Comparison of ENCODE assay signal across 20 cellular contexts in the genomic region with DNA sequence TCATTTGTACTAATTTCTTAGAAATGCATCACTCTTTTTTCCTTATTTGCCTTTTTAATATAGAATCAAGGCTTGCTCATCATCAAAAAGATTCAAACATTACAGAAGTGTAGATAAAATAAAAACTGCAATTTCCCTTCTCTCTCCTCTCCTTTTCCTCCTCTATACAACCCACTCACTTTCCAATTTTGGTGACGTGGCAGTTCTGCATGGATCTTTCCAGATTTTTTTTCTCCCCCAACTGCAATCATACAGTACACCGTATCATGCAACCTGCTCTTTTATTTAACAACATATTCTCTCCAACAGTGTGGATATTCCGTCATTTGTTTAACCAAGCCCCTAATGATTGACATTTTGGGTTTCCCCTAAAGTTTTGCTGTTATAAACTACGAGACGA.
"Had no signal": no experiment of that assay in that cellular context is flagged by ENCODE, and none has a peak within 500 bp of the region (broad histone marks: within the 10 kb centered on the region; RNA-seq: fewer than 3 reads in every experiment).

No MANE protein-coding gene starts in this region.

- H3K27ac ChIP-seq: RWPE1 had no signal

- H3K27me3 ChIP-seq: MG63 had no signal

- ATAC-seq: Panc1, PC-3, SK-N-SH treated with all-trans-retinoic acid at 6 μM for 48 hours had no signal

- DNase-seq: IMR-90, Karpas-422, KG1, MG63, NCI-H1092, NCI-H1105 treated with DMSO at 0.1 percent for 48 hours, NCI-H1417 treated with DMSO at 0.1 percent for 48 hours, NCI-H146, NCI-H1694 treated with DMSO at 0.1 percent for 48 hours, NCI-H1930, NCI-H2081, NCI-H2107, NCI-H2227 treated with DMSO at 0.1 percent for 48 hours, NCI-H526 treated with DMSO at 0.1 percent for 48 hours, NCI-H774, PC-3, SHP77 had no signal

- H3K36me3 ChIP-seq: MG63 had no signal

- H3K4me3 ChIP-seq: MG63 had no signal

- H3K9me3 ChIP-seq: MG63 had no signal
